18 cellular contexts compared by ENCODE assay signal in the genomic region with DNA sequence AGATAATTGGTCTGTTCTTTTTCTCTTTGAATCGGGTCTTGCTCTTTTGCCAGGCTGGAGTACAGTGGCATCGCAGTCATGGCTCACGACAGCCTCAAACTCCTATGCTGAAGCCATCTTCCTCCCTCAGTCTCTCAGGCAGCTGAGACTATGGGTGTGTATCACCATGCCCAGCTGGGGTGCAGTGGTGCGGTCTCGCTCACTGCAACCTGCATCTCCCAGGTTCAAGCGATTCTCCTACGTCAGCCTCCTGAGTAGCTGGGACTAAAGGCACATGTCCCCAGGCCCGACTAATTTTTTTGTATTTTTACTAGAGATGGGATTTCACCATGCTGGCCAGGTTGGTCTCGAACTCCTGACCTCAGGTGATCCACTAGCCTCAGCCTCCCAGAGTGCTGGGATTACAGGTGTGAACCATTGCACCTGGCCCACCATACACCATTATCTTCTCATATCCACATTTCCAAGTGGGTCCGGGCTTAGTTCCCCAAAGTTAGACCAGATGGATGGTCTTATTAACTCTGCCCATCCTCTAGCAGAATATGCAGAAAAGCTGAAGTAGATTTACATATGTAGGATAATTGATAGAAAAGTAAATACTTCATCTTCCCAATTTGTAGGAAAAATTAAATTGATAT.
"Had no signal": no experiment of that assay in that cellular context is flagged by ENCODE, and none has a peak within 500 bp of the region (broad histone marks: within the 10 kb centered on the region; RNA-seq: fewer than 3 reads in every experiment).

No MANE protein-coding gene starts in this region.

- H3K4me1 ChIP-seq: sigmoid colon had no signal

- FAIRE-seq: frontal cortex, keratinocyte had no signal

- H3K9me3 ChIP-seq: sigmoid colon, thoracic aorta, upper lobe of right lung had no signal

- ATAC-seq: activated naive CD8-positive, alpha-beta T cell treated with anti-CD3 and anti-CD28 coated beads, Interleukin-2, amount 50 U/mL, for 24 hours; activated T-cell treated with anti-CD3 and anti-CD28 coated beads, Interleukin-2, amount 50 U/mL, for 4 hours; SK-N-SH treated with all-trans-retinoic acid at 6 μM for 48 hours; stimulated activated memory B cell treated with anti-CD40 and anti-IgM and Interleukin-4, amounts not matched to agents 10 μg/mL and 1 μg/mL and 100 μg/mL, for 72 hours; upper lobe of right lung had no signal

- H3K4me3 Mint-ChIP-seq: activated naive CD4-positive, alpha-beta T cell treated with anti-CD3 and anti-CD28 coated beads, Interleukin-2, amount 10 ng/mL, durations not matched to agents 7 days and 5 days; activated naive CD8-positive, alpha-beta T cell treated with anti-CD3 and anti-CD28 coated beads, Interleukin-2, amount 50 U/mL, for 24 hours; activated T-cell treated with anti-CD3 and anti-CD28 coated beads, Interleukin-2, amount 50 U/mL, for 4 hours; stimulated activated memory B cell treated with anti-CD40 and anti-IgM and Interleukin-4, amounts not matched to agents 10 μg/mL and 1 μg/mL and 100 μg/mL, for 72 hours had no signal

- H3K9me3 Mint-ChIP-seq: activated naive CD4-positive, alpha-beta T cell treated with anti-CD3 and anti-CD28 coated beads, Interleukin-2, amount 10 ng/mL, durations not matched to agents 7 days and 5 days; activated naive CD8-positive, alpha-beta T cell treated with anti-CD3 and anti-CD28 coated beads, Interleukin-2, amount 50 U/mL, for 24 hours; activated T-cell treated with anti-CD3 and anti-CD28 coated beads, Interleukin-2, amount 50 U/mL, for 4 hours; stimulated activated memory B cell treated with anti-CD40 and anti-IgM and Interleukin-4, amounts not matched to agents 10 μg/mL and 1 μg/mL and 100 μg/mL, for 72 hours had no signal

- H3K27ac ChIP-seq: sigmoid colon, thoracic aorta, upper lobe of right lung had no signal

- DNase-seq: activated CD4-positive, alpha-beta T cell treated with anti-CD3 and anti-CD28 coated beads, Interleukin-2, amount 50 U/mL, for 48 hours; activated naive CD4-positive, alpha-beta T cell treated with anti-CD3 and anti-CD28 coated beads, Interleukin-2, amount 10 ng/mL, durations not matched to agents 7 days and 5 days; activated naive CD8-positive, alpha-beta T cell treated with anti-CD3 and anti-CD28 coated beads, Interleukin-2, amount 50 U/mL, for 24 hours; activated T-cell treated with anti-CD3 and anti-CD28 coated beads, Interleukin-2, amount 50 U/mL, for 4 hours; aorta; cortex of kidney; head of caudate nucleus; sigmoid colon; stimulated activated CD4-positive, alpha-beta T cell treated with anti-CD3 and anti-CD28 coated beads, Interleukin-4, amount 100 ng/mL, for 24 hours; T-helper 1 cell; T1000; upper lobe of right lung had no signal

- H3K27me3 Mint-ChIP-seq: activated naive CD4-positive, alpha-beta T cell treated with anti-CD3 and anti-CD28 coated beads, Interleukin-2, amount 10 ng/mL, durations not matched to agents 7 days and 5 days; activated naive CD8-positive, alpha-beta T cell treated with anti-CD3 and anti-CD28 coated beads, Interleukin-2, amount 50 U/mL, for 24 hours; stimulated activated memory B cell treated with anti-CD40 and anti-IgM and Interleukin-4, amounts not matched to agents 10 μg/mL and 1 μg/mL and 100 μg/mL, for 72 hours had no signal

- H3K4me3 ChIP-seq: lung, sigmoid colon, thoracic aorta, upper lobe of right lung had no signal

- H3K27ac Mint-ChIP-seq: activated naive CD4-positive, alpha-beta T cell treated with anti-CD3 and anti-CD28 coated beads, Interleukin-2, amount 10 ng/mL, durations not matched to agents 7 days and 5 days; activated naive CD8-positive, alpha-beta T cell treated with anti-CD3 and anti-CD28 coated beads, Interleukin-2, amount 50 U/mL, for 24 hours; stimulated activated memory B cell treated with anti-CD40 and anti-IgM and Interleukin-4, amounts not matched to agents 10 μg/mL and 1 μg/mL and 100 μg/mL, for 72 hours had no signal

- H3K27me3 ChIP-seq: sigmoid colon, upper lobe of right lung had no signal
